In the genomic region with DNA sequence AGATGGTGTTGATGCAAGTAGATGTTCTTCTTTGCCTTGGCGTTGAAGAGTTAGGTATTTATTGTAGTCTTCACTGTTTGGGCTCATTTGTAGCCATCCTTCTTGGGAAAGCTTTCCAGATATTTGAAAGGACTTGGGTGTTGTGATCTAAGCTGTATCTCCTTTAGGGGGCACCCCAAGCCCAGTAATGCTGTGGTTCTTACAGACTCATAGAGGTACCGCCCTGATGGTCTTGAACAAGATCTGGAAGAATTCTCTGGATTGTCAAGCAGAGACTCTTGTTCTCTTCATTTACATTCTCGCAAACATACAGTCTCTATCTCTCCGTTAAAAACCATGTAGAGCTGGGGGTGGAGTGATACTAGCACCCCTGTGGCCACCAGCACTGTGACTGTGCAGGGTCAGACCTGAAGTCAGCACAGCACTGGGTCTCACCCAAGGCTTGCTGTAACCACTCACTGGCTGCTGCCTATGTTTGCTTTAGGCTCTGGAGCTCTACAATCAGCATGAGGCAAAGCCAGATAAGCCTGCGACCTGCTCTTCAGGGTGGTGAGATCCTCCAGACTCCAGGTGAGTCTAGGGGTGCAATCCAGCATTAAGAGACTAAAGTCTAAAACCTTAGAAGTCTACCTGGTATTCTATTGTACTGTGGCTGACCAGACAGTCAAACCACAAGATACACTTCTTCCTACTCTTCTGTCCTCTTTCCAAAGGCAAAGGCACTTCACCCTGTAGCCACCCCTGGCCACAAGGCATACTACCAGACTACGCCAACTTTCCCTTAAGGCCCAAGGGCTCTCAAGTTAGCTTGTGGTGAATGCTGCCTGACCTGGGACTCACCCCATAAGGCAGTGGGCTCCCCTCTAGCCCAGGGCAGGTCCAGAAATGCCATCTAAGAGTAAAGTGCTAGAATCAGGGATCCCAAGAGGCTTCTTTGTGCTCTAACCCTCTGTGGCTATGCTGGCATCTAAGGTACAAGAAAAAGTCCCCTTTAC, we compare ENCODE assay signal across 9 cellular contexts.
DNase-seq lines count a peak whose midpoint lies in the region; ATAC-seq and TF ChIP-seq lines count a peak whose summit lies in the region.
"Had no signal": no experiment of that assay in that cellular context is flagged by ENCODE, and none has a peak within 500 bp of the region (broad histone marks: within the 10 kb centered on the region; RNA-seq: fewer than 3 reads in every experiment).

No MANE protein-coding gene starts in this region.

- no peak overlapping the region for H3K9ac ChIP-seq in liver (ENCODE audit: low read depth in 1 of 2, low read length in 2 of 2)

- H3K27ac ChIP-seq in VCaP (no peak overlapping the region), liver (ENCODE audit: low read depth in 1 of 2, low read length in 2 of 2) (no peak overlapping the region)

- H3K9me3 ChIP-seq in liver (ENCODE audit: control insufficient read depth in 4 of 4, low read length in 3 of 4), result peaks cover 0 to 1% (median 0%) of the 10 kb centered on the region in 4 donors

- H3K27me3 ChIP-seq in liver (ENCODE audit: control insufficient read depth in 4 of 4, insufficient read depth in 4 of 4, low read length in 3 of 4), result no peaks in the 10 kb centered on the region

- peak; percentile 14 to 61 for DNase-seq in NCI-H2081 (lab: John Stamatoyannopoulos, UW)
- no peak for DNase-seq in NCI-H2081 treated with DMSO at 0.1 percent for 48 hours (lab: John Stamatoyannopoulos, UW)
- no peak for DNase-seq in NCI-H1694 treated with DMSO at 0.1 percent for 48 hours (lab: John Stamatoyannopoulos, UW)
- no peak for DNase-seq in activated CD8-positive, alpha-beta memory T cell treated with anti-CD3 and anti-CD28 coated beads, Interleukin-2, amount 50 U/mL, for 4 hours
- DNase-seq in activated gamma-delta T cell (lab: John Stamatoyannopoulos, UW), result no peak
- DNase-seq: CD4-positive, CD25-positive, alpha-beta regulatory T cell had no signal

- 46% methylated on average over 6 of the region's 6 CpGs for WGBS in liver

- TF ChIP-seq RAD21 in liver (IDR thresholded peaks at IDR 0.05), result peak; percentile 40 to 41

- TF ChIP-seq CTCF in VCaP (conservative IDR thresholded peaks at IDR 0.05), result 0 out of 2 replicates have a peak, but pooled peaks have one; percentile 15
- TF ChIP-seq CTCF in liver (IDR thresholded peaks at IDR 0.05; ENCODE audit: low read depth, low read length, missing input control), result no peak

- peak; percentile 52 for ATAC-seq in HG02884 (IDR thresholded peaks at IDR 0.05; ENCODE audit: unreplicated experiment)

- no peak overlapping the region for H3K4me3 ChIP-seq in liver (ENCODE audit: low read depth in 1 of 3, low read length in 3 of 3)

- no peaks in the 10 kb centered on the region for H3K4me1 ChIP-seq in liver (ENCODE audit: control insufficient read depth in 4 of 4, insufficient read depth in 4 of 4, low read length in 3 of 4)

- no peaks in the 10 kb centered on the region for H3K36me3 ChIP-seq in liver (ENCODE audit: control insufficient read depth in 4 of 4, insufficient read depth in 3 of 4, low read depth in 1 of 4, low read length in 3 of 4)

TF ChIP-seq in liver, 16 proteins besides CTCF, POLR2A, EP300 and RAD21:
- TF ChIP-seq SP1 (IDR thresholded peaks at IDR 0.05), result no peak
- TF ChIP-seq HNF4A (conservative IDR thresholded peaks at IDR 0.05), result no peak
- TF ChIP-seq, protein P1, sequence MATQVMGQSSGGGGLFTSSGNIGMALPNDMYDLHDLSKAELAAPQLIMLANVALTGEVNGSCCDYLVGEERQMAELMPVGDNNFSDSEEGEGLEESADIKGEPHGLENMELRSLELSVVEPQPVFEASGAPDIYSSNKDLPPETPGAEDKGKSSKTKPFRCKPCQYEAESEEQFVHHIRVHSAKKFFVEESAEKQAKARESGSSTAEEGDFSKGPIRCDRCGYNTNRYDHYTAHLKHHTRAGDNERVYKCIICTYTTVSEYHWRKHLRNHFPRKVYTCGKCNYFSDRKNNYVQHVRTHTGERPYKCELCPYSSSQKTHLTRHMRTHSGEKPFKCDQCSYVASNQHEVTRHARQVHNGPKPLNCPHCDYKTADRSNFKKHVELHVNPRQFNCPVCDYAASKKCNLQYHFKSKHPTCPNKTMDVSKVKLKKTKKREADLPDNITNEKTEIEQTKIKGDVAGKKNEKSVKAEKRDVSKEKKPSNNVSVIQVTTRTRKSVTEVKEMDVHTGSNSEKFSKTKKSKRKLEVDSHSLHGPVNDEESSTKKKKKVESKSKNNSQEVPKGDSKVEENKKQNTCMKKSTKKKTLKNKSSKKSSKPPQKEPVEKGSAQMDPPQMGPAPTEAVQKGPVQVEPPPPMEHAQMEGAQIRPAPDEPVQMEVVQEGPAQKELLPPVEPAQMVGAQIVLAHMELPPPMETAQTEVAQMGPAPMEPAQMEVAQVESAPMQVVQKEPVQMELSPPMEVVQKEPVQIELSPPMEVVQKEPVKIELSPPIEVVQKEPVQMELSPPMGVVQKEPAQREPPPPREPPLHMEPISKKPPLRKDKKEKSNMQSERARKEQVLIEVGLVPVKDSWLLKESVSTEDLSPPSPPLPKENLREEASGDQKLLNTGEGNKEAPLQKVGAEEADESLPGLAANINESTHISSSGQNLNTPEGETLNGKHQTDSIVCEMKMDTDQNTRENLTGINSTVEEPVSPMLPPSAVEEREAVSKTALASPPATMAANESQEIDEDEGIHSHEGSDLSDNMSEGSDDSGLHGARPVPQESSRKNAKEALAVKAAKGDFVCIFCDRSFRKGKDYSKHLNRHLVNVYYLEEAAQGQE (IDR thresholded peaks at IDR 0.05), result no peak
- no peak for TF ChIP-seq NR2F2 (IDR thresholded peaks at IDR 0.05)
- TF ChIP-seq, protein P2, sequence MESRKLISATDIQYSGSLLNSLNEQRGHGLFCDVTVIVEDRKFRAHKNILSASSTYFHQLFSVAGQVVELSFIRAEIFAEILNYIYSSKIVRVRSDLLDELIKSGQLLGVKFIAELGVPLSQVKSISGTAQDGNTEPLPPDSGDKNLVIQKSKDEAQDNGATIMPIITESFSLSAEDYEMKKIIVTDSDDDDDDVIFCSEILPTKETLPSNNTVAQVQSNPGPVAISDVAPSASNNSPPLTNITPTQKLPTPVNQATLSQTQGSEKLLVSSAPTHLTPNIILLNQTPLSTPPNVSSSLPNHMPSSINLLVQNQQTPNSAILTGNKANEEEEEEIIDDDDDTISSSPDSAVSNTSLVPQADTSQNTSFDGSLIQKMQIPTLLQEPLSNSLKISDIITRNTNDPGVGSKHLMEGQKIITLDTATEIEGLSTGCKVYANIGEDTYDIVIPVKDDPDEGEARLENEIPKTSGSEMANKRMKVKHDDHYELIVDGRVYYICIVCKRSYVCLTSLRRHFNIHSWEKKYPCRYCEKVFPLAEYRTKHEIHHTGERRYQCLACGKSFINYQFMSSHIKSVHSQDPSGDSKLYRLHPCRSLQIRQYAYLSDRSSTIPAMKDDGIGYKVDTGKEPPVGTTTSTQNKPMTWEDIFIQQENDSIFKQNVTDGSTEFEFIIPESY (IDR thresholded peaks at IDR 0.05), result no peak
- no peak for TF ChIP-seq TAF1 (conservative IDR thresholded peaks at IDR 0.05)
- TF ChIP-seq, protein P3, sequence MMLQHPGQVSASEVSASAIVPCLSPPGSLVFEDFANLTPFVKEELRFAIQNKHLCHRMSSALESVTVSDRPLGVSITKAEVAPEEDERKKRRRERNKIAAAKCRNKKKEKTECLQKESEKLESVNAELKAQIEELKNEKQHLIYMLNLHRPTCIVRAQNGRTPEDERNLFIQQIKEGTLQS (IDR thresholded peaks at IDR 0.05), result no peak
- TF ChIP-seq EGR1 (IDR thresholded peaks at IDR 0.05; ENCODE audit: low read depth in 2 of 2), result no peak
- TF ChIP-seq FOXA1 (IDR thresholded peaks at IDR 0.05), result no peak
- no peak for TF ChIP-seq JUND (IDR thresholded peaks at IDR 0.05)
- TF ChIP-seq RXRA (IDR thresholded peaks at IDR 0.05), result no peak
- TF ChIP-seq FOXA2 (IDR thresholded peaks at IDR 0.05), result no peak
- no peak for TF ChIP-seq GABPA (IDR thresholded peaks at IDR 0.05 in 1 of 2, conservative IDR thresholded peaks at IDR 0.05 in 1 of 2)
- TF ChIP-seq, protein P4, sequence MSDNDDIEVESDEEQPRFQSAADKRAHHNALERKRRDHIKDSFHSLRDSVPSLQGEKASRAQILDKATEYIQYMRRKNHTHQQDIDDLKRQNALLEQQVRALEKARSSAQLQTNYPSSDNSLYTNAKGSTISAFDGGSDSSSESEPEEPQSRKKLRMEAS (IDR thresholded peaks at IDR 0.05), result no peak
- TF ChIP-seq YY1 (IDR thresholded peaks at IDR 0.05), result no peak
- TF ChIP-seq HNF4G (IDR thresholded peaks at IDR 0.05), result no peak

Comparison
In these comparisons a context has a peak if more than half of its experiments do, and no peak if none do; other contexts are left out.
1. DNase-seq: peak in NCI-H2081 (2 of 2); none in NCI-H2081 treated with DMSO at 0.1 percent for 48 hours (single experiment), NCI-H1694 treated with DMSO at 0.1 percent for 48 hours (single experiment), activated CD8-positive, alpha-beta memory T cell treated with anti-CD3 and anti-CD28 coated beads, Interleukin-2, amount 50 U/mL, for 4 hours (single experiment) and activated gamma-delta T cell (single experiment).